In genomic region chr5:159262859-159263568, GRCh38 we compare ENCODE assay signal across 1 cellular context.
A peak's percentile ranks its signal among the peaks of the same experiment; 100 is the strongest.
TF ChIP-seq lines count a peak whose summit lies in the region.

TSS of gene UBLCP1 (plus strand) at chr5:159263290. CDS start at chr5:159268916, 5,626 bp downstream.

TF ChIP-seq in K562, 482 proteins besides CTCF, POLR2A, EP300 and RAD21 (continued from another document and continues in another):
- TF ChIP-seq VEZF1 (CRISPR knock-in tag; IDR thresholded peaks at IDR 0.05): peak; percentile 47
- no peak; the same call in 1 of the 2 replicates for TF ChIP-seq EGR1 (conservative IDR thresholded peaks at IDR 0.05)
- no peak for TF ChIP-seq SRSF1 (IDR thresholded peaks at IDR 0.05; ENCODE audit: low read depth, low read length)
- no peak for TF ChIP-seq RBM22 (IDR thresholded peaks at IDR 0.05; ENCODE audit: low read depth, low read length, poor library complexity, severe bottlenecking)
- no peak for TF ChIP-seq ZNF830 (CRISPR knock-in tag; IDR thresholded peaks at IDR 0.05)
- no peak for TF ChIP-seq SNAPC5 (CRISPR knock-in tag; IDR thresholded peaks at IDR 0.05)
- TF ChIP-seq CHCHD3 (CRISPR knock-in tag; IDR thresholded peaks at IDR 0.05): no peak
- TF ChIP-seq MIER1 (IDR thresholded peaks at IDR 0.05; ENCODE audit: low read depth): no peak
- TF ChIP-seq ZBTB49 (CRISPR knock-in tag; IDR thresholded peaks at IDR 0.05; ENCODE audit: borderline replicate concordance): no peak
- TF ChIP-seq BCOR (IDR thresholded peaks at IDR 0.05): 0 out of 2 replicates have a peak, but pooled peaks have one; percentile 33
- TF ChIP-seq CHD1 (IDR thresholded peaks at IDR 0.05; ENCODE audit: low read length): no peak
- peak; percentile 74; the same call in 1 of the 2 replicates for TF ChIP-seq CREB1 (IDR thresholded peaks at IDR 0.05)
- TF ChIP-seq CREB1 (CRISPR knock-in tag; IDR thresholded peaks at IDR 0.05): peak; percentile 76
- 0 out of 4 replicates have a peak, but pooled peaks of 1 of the 2 experiments have one; percentile 9 for TF ChIP-seq NONO (IDR thresholded peaks at IDR 0.05; ENCODE audit: low read depth in 2 of 2, low read length in 1 of 2)
- TF ChIP-seq UBTF (IDR thresholded peaks at IDR 0.05; ENCODE audit: borderline replicate concordance in 1 of 2, low read depth in 2 of 2, low read length in 2 of 2): no peak
- TF ChIP-seq CREB3 (tag; conservative IDR thresholded peaks at IDR 0.05; ENCODE audit: low read depth): no peak
- no peak for TF ChIP-seq MYNN (IDR thresholded peaks at IDR 0.05)
- no peak for TF ChIP-seq MYNN (CRISPR knock-in tag; IDR thresholded peaks at IDR 0.05)
- TF ChIP-seq ZNF707 (CRISPR knock-in tag; conservative IDR thresholded peaks at IDR 0.05): no peak
- TF ChIP-seq NEUROD1 (IDR thresholded peaks at IDR 0.05; ENCODE audit: borderline replicate concordance, low read depth, low read length, partially characterized antibody): no peak
- TF ChIP-seq ZNF197 (CRISPR knock-in tag; IDR thresholded peaks at IDR 0.05; ENCODE audit: low read depth): no peak
- TF ChIP-seq ZNF232 (CRISPR knock-in tag; IDR thresholded peaks at IDR 0.05): no peak
- no peak for TF ChIP-seq ARID2 (IDR thresholded peaks at IDR 0.05)
- no peak for TF ChIP-seq MCM5 (IDR thresholded peaks at IDR 0.05; ENCODE audit: low read depth)
- TF ChIP-seq ZNF609 (CRISPR knock-in tag; IDR thresholded peaks at IDR 0.05; ENCODE audit: borderline replicate concordance): no peak
- TF ChIP-seq CXXC5 (CRISPR knock-in tag; IDR thresholded peaks at IDR 0.05): peak; percentile 69; the same call in 1 of the 2 replicates
- no peak for TF ChIP-seq POLR3G (IDR thresholded peaks at IDR 0.05; ENCODE audit: extremely low read depth, insufficient read length, insufficient replicate concordance)
- TF ChIP-seq ZNF280B (CRISPR knock-in tag; IDR thresholded peaks at IDR 0.05): no peak
- peak; percentile 93 for TF ChIP-seq ELF1 (tag; IDR thresholded peaks at IDR 0.05)
- no peak for TF ChIP-seq STAG1 (CRISPR knock-in tag; IDR thresholded peaks at IDR 0.05; ENCODE audit: borderline replicate concordance)
- no peak; the same call in 1 of the 2 replicates for TF ChIP-seq ERF (CRISPR knock-in tag; IDR thresholded peaks at IDR 0.05)
- no peak for TF ChIP-seq TGIF2 (CRISPR knock-in tag; IDR thresholded peaks at IDR 0.05)
- TF ChIP-seq MBD2 (IDR thresholded peaks at IDR 0.05; ENCODE audit: borderline replicate concordance, low read depth): peak; percentile 61
- TF ChIP-seq MECOM (CRISPR knock-in tag; IDR thresholded peaks at IDR 0.05): no peak
- no peak for TF ChIP-seq BRF1 (IDR thresholded peaks at IDR 0.05; ENCODE audit: borderline replicate concordance, extremely low read depth, insufficient read length)
- TF ChIP-seq HNRNPH1 (optimal IDR thresholded peaks at IDR 0.05; ENCODE audit: low read depth, low read length): no peak
- no peak for TF ChIP-seq KDM2B (CRISPR knock-in tag; IDR thresholded peaks at IDR 0.05)
- no peak for TF ChIP-seq ZNF57 (CRISPR knock-in tag; IDR thresholded peaks at IDR 0.05)
- no peak for TF ChIP-seq NR4A1 (CRISPR knock-in tag; IDR thresholded peaks at IDR 0.05)
- TF ChIP-seq NR4A1 (tag; IDR thresholded peaks at IDR 0.05): no peak
- no peak for TF ChIP-seq CBX8 (IDR thresholded peaks at IDR 0.05; ENCODE audit: borderline replicate concordance, extremely low read depth, low read depth, low read length, poor library complexity, severe bottlenecking)
- peak; percentile 92; the same call in 1 of the 2 replicates for TF ChIP-seq ZNF395 (CRISPR knock-in tag; IDR thresholded peaks at IDR 0.05)
- TF ChIP-seq ZFP30 (CRISPR knock-in tag; IDR thresholded peaks at IDR 0.05; ENCODE audit: borderline replicate concordance): no peak
- TF ChIP-seq E2F6 (IDR thresholded peaks at IDR 0.05; ENCODE audit: borderline replicate concordance in 1 of 2, extremely low read depth in 1 of 2, insufficient read depth in 1 of 2, insufficient read length in 1 of 2, low read depth in 1 of 2, low read length in 1 of 2, poor library complexity in 1 of 2, severe bottlenecking in 1 of 2): peak; percentile 54 to 59
- no peak for TF ChIP-seq STAT5A (IDR thresholded peaks at IDR 0.05; ENCODE audit: borderline replicate concordance, low read length)
- no peak for TF ChIP-seq CCAR2 (IDR thresholded peaks at IDR 0.05; ENCODE audit: low read depth, low read length)
- TF ChIP-seq SPI1 (IDR thresholded peaks at IDR 0.05; ENCODE audit: borderline replicate concordance, low read depth, low read length): peak; percentile 95
- no peak for TF ChIP-seq GATA2 (CRISPR knock-in tag; IDR thresholded peaks at IDR 0.05)
- no peak for TF ChIP-seq SRF (CRISPR knock-in tag; IDR thresholded peaks at IDR 0.05)
- TF ChIP-seq FOXJ2 (tag; IDR thresholded peaks at IDR 0.05): no peak
